Comparison of ENCODE assay signal across 18 cellular contexts in the genomic region with DNA sequence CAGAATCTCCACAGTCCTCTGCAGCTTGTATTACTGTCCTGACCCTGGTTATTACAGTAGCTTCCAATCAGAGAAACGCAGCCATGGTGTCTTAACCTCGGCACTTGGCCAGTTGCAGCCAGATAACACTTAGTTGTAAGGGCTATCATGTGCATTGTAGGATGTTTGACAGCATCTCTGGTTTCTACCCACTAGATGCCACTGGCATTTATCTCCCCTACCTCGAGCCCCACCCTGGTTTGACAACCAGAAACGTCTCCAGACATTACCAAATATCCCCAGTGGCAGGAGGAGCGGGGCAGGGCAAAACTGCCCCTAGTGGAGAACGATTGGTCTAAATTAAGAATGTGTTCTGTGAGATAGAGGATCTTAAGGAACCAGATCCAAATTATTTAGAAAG. TPM values are rescaled to one million over a fixed set of nuclear protein-coding genes. Genes with fewer than 3 reads are reported as not detected.
A peak's percentile ranks its signal among the peaks of the same experiment; 100 is the strongest.
DNase-seq lines count a peak whose midpoint lies in the region; ATAC-seq and TF ChIP-seq lines count a peak whose summit lies in the region.
"Had no signal": no experiment of that assay in that cellular context is flagged by ENCODE, and none has a peak within 500 bp of the region (broad histone marks: within the 10 kb centered on the region; RNA-seq: fewer than 3 reads in every experiment).

No MANE protein-coding gene starts in this region.

- no peaks in the 10 kb centered on the region for H3K27me3 ChIP-seq in heart left ventricle
- H3K27me3 ChIP-seq in right atrium auricular region, result no peaks in the 10 kb centered on the region
- H3K27me3 ChIP-seq: heart right ventricle, neutrophil, tibial artery had no signal

- POLR2A ChIA-PET in WTC11 (lab: Charles Lee), result interaction anchor here (1.0 kb wide), 1 partner anchor 11 kb away, joined by 3 read pairs; no protein-coding TSS in a partner anchor

- H3K4me1 ChIP-seq in heart left ventricle, result peaks cover 0 to 18% (median 0%) of the 10 kb centered on the region in 12 donors
- H3K4me1 ChIP-seq in right atrium auricular region, result peaks cover 0 to 24% of the 10 kb centered on the region in 2 donors
- H3K4me1 ChIP-seq: tibial artery had no signal

- H3K4me1 Mint-ChIP-seq in WTC11, result peaks cover 33% of the 10 kb centered on the region
- H3K4me1 Mint-ChIP-seq: activated B cell treated with CpG ODN at 0.5 μM for 24 hours had no signal

- H3K36me3 Mint-ChIP-seq in WTC11, result peaks cover 18% of the 10 kb centered on the region

- CTCF ChIA-PET in WTC11 (lab: Charles Lee), result interaction anchor here (1.4 kb wide), 1 partner anchor 86 kb away, joined by 5 read pairs; no protein-coding TSS in a partner anchor

- H3K4me3 ChIP-seq in heart left ventricle (no peak overlapping the region), right atrium auricular region (no peak overlapping the region)
- H3K4me3 ChIP-seq: heart right ventricle, SK-N-MC, tibial artery had no signal

- H3K27ac Mint-ChIP-seq in WTC11, result no peak overlapping the region
- H3K27ac Mint-ChIP-seq: activated B cell treated with CpG ODN at 0.5 μM for 24 hours had no signal

- H3K9me3 ChIP-seq in heart left ventricle (peaks cover 0 to 10% (median 0%) of the 10 kb centered on the region in 12 donors), right atrium auricular region (no peaks in the 10 kb centered on the region)
- H3K9me3 ChIP-seq: neutrophil, tibial artery had no signal

- no peaks in the 10 kb centered on the region for H3K36me3 ChIP-seq in heart left ventricle
- H3K36me3 ChIP-seq in right atrium auricular region, result no peaks in the 10 kb centered on the region
- H3K36me3 ChIP-seq: heart right ventricle, neutrophil, tibial artery had no signal

- 34 to 39% (median 35%) methylated on average over 6 of the region's 6 CpGs for WGBS in heart left ventricle, 4 donors

- DNase-seq in heart left ventricle (no peak), right atrium auricular region (ENCODE audit: low spot score) (no peak), WTC11 (ENCODE audit: low spot score) (no peak), left cardiac atrium (no peak), NCI-H510A treated with DMSO at 0.1 percent for 48 hours (lab: John Stamatoyannopoulos, UW) (no peak), COLO668 (lab: John Stamatoyannopoulos, UW; ENCODE audit: unreplicated experiment) (no peak), NCI-H1930 (lab: John Stamatoyannopoulos, UW) (no peak)
- DNase-seq: activated B cell treated with CpG ODN at 0.5 μM for 24 hours; effector memory CD4-positive, alpha-beta T cell; heart right ventricle; IMR-90; NCI-H1436; stimulated activated CD4-positive, alpha-beta T cell treated with anti-CD3 and anti-CD28 coated beads, Interleukin-12 subunit alpha, Interleukin-12 subunit beta, amount 100 ng/mL, for 4 hours; tibial artery had no signal

- no peak overlapping the region for H3K4me3 Mint-ChIP-seq in WTC11
- H3K4me3 Mint-ChIP-seq: activated B cell treated with CpG ODN at 0.5 μM for 24 hours had no signal

- peak in 4 of 12 donors; percentile 5 to 30 (median 16) for TF ChIP-seq CTCF in heart left ventricle (IDR thresholded peaks at IDR 0.05)
- TF ChIP-seq CTCF in right atrium auricular region (IDR thresholded peaks at IDR 0.05), result peak in 1 of 2 donors; percentile 40
- TF ChIP-seq CTCF in WTC11 (IDR thresholded peaks at IDR 0.05), result no peak

- H3K9me3 Mint-ChIP-seq in WTC11, result peaks cover 10% of the 10 kb centered on the region
- H3K9me3 Mint-ChIP-seq: activated B cell treated with CpG ODN at 0.5 μM for 24 hours had no signal

- no peaks in the 10 kb centered on the region for H3K27me3 Mint-ChIP-seq in WTC11 (ENCODE audit: low read depth)

- intact Hi-C loops in heart left ventricle (cut with DNase I), result loop anchor here in 4 of 10 donors (5.0 to 10.0 kb wide), 4 partner anchors 244 to 506 kb away; partner anchors contain the start of gene DSC2 (in 1 of the 4)
- intact Hi-C loops in left cardiac atrium (cut with DNase I), result loop anchor here in 1 of 2 donors (10.0 kb wide), 1 partner anchor 506 kb away; no protein-coding TSS in a partner anchor

- H3K27ac ChIP-seq in heart left ventricle (no peak overlapping the region), right atrium auricular region (no peak overlapping the region)
- H3K27ac ChIP-seq: heart right ventricle, neutrophil, SK-N-MC, tibial artery had no signal

- TF ChIP-seq POLR2A in heart left ventricle (IDR thresholded peaks at IDR 0.05), result no peak

- peak in 3 of 4 donors; percentile 16 to 55 (median 50) for ATAC-seq in heart left ventricle
- ATAC-seq in WTC11, result peak; percentile 72
- peak; percentile 8 to 50 for ATAC-seq in left cardiac atrium
- ATAC-seq in GM18517 (IDR thresholded peaks at IDR 0.05; ENCODE audit: unreplicated experiment), result no peak
- ATAC-seq: left lobe of liver had no signal

TF ChIP-seq in WTC11, 78 proteins besides CTCF, POLR2A, EP300 and RAD21:
- TF ChIP-seq NR3C1 (CRISPR knock-in tag; conservative IDR thresholded peaks at IDR 0.05; ENCODE audit: low read depth) (no peak), ZNF425 (CRISPR knock-in tag; conservative IDR thresholded peaks at IDR 0.05) (no peak), ZNF532 (CRISPR knock-in tag; IDR thresholded peaks at IDR 0.05; ENCODE audit: borderline replicate concordance) (no peak), USF1 (CRISPR knock-in tag; IDR thresholded peaks at IDR 0.05) (no peak), TEAD4 (CRISPR knock-in tag; IDR thresholded peaks at IDR 0.05) (no peak)
- TF ChIP-seq, protein P1, sequence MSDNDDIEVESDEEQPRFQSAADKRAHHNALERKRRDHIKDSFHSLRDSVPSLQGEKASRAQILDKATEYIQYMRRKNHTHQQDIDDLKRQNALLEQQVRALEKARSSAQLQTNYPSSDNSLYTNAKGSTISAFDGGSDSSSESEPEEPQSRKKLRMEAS (CRISPR knock-in tag; IDR thresholded peaks at IDR 0.05), result no peak

RNA-seq across cellular contexts. Expression of gene DSG2, which starts 13.1 kb away (rescaled TPM):
- total RNA-seq in heart left ventricle (10 to 100 TPM; 36.0 to 54.4 (median 41.4) TPM), right atrium auricular region (10 to 100 TPM; 64.4 to 72.7 TPM), WTC11 (2021) (113 to 117 TPM (median 113 TPM) in 3 replicates), left cardiac atrium (10 to 100 TPM; 47.5 to 51.0 TPM)
- 10 to 100 TPM; 10.1 to 21.9 TPM for polyA plus RNA-seq in heart left ventricle
- total RNA-seq: activated B cell treated with CpG ODN at 0.5 μM for 24 hours had no signal
